ENCODE assay signal across 22 cellular contexts in the genomic region with DNA sequence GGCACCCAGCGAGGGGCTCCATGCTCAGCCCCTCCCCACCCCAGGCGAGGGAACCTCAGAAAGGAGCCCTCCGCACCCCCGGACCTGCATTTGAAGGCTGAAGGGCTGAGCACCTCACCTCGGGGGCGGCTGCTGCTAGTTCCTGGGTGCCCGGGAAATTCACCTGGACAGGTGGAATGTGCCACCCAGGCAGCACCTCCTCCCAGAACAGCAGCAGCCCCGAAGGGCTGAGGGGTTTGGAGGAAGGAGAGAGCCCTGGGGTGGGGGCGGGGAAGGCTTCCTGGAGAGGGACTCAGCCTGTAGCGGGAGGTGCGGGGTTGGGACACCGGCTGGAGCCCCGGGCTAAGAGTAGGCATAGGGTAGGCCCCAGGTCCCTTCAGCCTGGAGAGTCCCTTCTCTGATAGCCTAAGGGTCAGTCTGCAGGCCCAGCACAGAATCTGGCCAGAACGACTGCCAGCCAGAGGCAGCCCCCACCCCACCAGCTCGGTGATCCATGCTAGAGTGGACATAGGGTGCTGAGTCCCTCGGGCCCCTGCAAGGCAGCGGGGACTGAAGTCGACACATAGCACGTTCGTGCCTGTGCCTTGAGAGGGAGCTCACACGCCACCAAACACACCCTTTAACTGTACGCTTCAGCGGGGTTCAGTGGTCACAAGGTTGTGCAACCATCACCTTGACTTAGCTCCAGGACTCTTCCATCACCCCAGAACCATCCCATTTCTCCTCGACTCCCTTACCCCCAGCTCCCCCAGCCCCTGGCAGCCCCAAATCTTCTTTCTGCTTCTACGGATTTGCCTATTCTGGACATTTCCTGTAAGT.
"Had no signal": no experiment of that assay in that cellular context is flagged by ENCODE, and none has a peak within 500 bp of the region (broad histone marks: within the 10 kb centered on the region; RNA-seq: fewer than 3 reads in every experiment).

No MANE protein-coding gene starts in this region.

- ATAC-seq: activated CD8-positive, alpha-beta memory T cell treated with anti-CD3 and anti-CD28 coated beads, Interleukin-2, amount 10 ng/mL, durations not matched to agents 7 days and 5 days; T-helper 17 cell had no signal

- DNase-seq: activated B cell treated with CpG ODN at 0.5 μM for 24 hours; activated CD4-positive, alpha-beta T cell treated with anti-CD3 and anti-CD28 coated beads for 1 hour; activated CD4-positive, alpha-beta T cell treated with anti-CD3 and anti-CD28 coated beads, Interleukin-2, amount 10 ng/mL, durations not matched to agents 24 days and 14 days; activated CD4-positive, alpha-beta T cell treated with anti-CD3 and anti-CD28 coated beads, Interleukin-2, amount 50 U/mL, for 48 hours; activated CD8-positive, alpha-beta memory T cell treated with anti-CD3 and anti-CD28 coated beads, Interleukin-2, amount 10 ng/mL, durations not matched to agents 7 days and 5 days; activated effector memory CD4-positive, alpha-beta T cell treated with Interleukin-2 at 50 U/mL for 16 hours; activated naive CD4-positive, alpha-beta T cell treated with Interleukin-2 at 50 U/mL for 16 hours; activated T-cell treated with anti-CD3 and anti-CD28 coated beads, Interleukin-2, amount 50 U/mL, for 24 hours; amygdala; MM.1S; NCI-H1105 treated with DMSO at 0.1 percent for 48 hours; NCI-H146; NCI-H187 treated with DMSO at 0.1 percent for 48 hours; NCI-H2081 treated with DMSO at 0.1 percent for 48 hours; NCI-H2171; NCI-H2227 treated with DMSO at 0.1 percent for 48 hours; NCI-H446 treated with DMSO at 0.1 percent for 48 hours; NCI-H524 treated with DMSO at 0.1 percent for 48 hours; NCI-H748 treated with DMSO at 0.1 percent for 48 hours; SHP77 treated with DMSO at 0.1 percent for 48 hours; T-helper 17 cell; T1000 had no signal
